In the genomic region with DNA sequence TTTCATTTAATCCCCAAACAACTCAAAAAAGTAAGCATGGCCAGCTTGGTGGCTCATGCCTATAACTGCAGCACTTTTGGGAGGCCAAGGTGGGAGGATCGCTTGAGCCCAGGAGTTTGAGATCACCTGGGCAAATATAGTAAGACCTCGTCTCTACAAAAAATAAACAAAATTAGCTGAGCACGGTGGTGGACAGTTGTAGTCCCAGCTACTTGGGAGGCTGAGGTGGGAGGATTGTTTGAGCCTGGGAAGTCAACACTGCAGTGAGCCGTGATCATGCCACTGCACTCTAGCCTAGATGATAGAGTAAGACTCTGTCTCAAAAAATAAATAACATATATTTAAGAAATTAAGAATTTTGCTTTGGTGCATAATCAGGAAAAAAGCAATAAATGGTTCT, we compare ENCODE assay signal across 12 cellular contexts. TPM values are rescaled to one million over a fixed set of nuclear protein-coding genes. Genes with fewer than 3 reads are reported as not detected.
A peak's percentile ranks its signal among the peaks of the same experiment; 100 is the strongest.
DNase-seq lines count a peak whose midpoint lies in the region; ATAC-seq and TF ChIP-seq lines count a peak whose summit lies in the region.
"Had no signal": no experiment of that assay in that cellular context is flagged by ENCODE, and none has a peak within 500 bp of the region (broad histone marks: within the 10 kb centered on the region; RNA-seq: fewer than 3 reads in every experiment).

No MANE protein-coding gene starts in this region.

- H3F3A ChIP-seq in DOHH2 (ENCODE audit: control insufficient read depth, insufficient read depth) = peaks cover 14% of the 10 kb centered on the region

- H3K79me2 ChIP-seq in DOHH2 (ENCODE audit: control insufficient read depth, low read length) = no peaks in the 10 kb centered on the region

- no peaks in the 10 kb centered on the region for H3K9me3 ChIP-seq in DOHH2 (ENCODE audit: control insufficient read depth, insufficient read depth, low read length)
- no peaks in the 10 kb centered on the region for H3K9me3 ChIP-seq in T-helper 17 cell (ENCODE audit: control insufficient read depth, low read length, poor library complexity, severe bottlenecking)
- H3K9me3 ChIP-seq: BE2C, gastroesophageal sphincter had no signal

- H3K27ac Mint-ChIP-seq in T-helper 17 cell (peak overlapping the region; percentile 97), natural killer cell (peak overlapping the region; percentile 70 to 84)
- no peak overlapping the region for H3K27ac Mint-ChIP-seq in activated CD8-positive, alpha-beta T cell treated with anti-CD3 and anti-CD28 coated beads for 36 hours

- DNase-seq in T-helper 17 cell = no peak
- DNase-seq in natural killer cell = no peak
- no peak for DNase-seq in activated CD8-positive, alpha-beta T cell treated with anti-CD3 and anti-CD28 coated beads for 36 hours
- no peak for DNase-seq in NOMO-1 treated with DMSO at 0.1 percent for 48 hours (lab: John Stamatoyannopoulos, UW; ENCODE audit: unreplicated experiment)
- no peak for DNase-seq in DMS153 treated with DMSO at 0.1 percent for 48 hours (lab: John Stamatoyannopoulos, UW; ENCODE audit: unreplicated experiment)
- DNase-seq: BE2C, NCI-H1436 treated with DMSO at 0.1 percent for 48 hours had no signal

- no peaks in the 10 kb centered on the region for H3K36me3 ChIP-seq in DOHH2 (ENCODE audit: control insufficient read depth, low read length)
- H3K36me3 ChIP-seq: BE2C, gastroesophageal sphincter had no signal

- POLR2A ChIA-PET in activated CD8-positive, alpha-beta T cell treated with anti-CD3 and anti-CD28 coated beads for 36 hours (lab: Charles Lee) = interaction anchor here (0.8 to 6.0 kb wide), 8 partner anchors 9 to 45 kb away, joined by 3 to 85 read pairs (median 4); a partner anchor contains a TSS

- no peak for TF ChIP-seq CTCF in DOHH2 (IDR thresholded peaks at IDR 0.05; ENCODE audit: low read depth, low read length, poor library complexity, severe bottlenecking)
- TF ChIP-seq CTCF in natural killer cell (IDR thresholded peaks at IDR 0.05) = no peak
- TF ChIP-seq CTCF in activated CD8-positive, alpha-beta T cell treated with anti-CD3 and anti-CD28 coated beads for 36 hours (IDR thresholded peaks at IDR 0.05) = no peak

- H3K9me2 ChIP-seq in DOHH2 (replicated peaks; ENCODE audit: control insufficient read depth, low read length) = no peaks in the 10 kb centered on the region

- peak overlapping the region; percentile 96 for H3K4me2 ChIP-seq in DOHH2 (ENCODE audit: low read length)

- H3K27me3 Mint-ChIP-seq in T-helper 17 cell (no peaks in the 10 kb centered on the region), natural killer cell (ENCODE audit: low read depth in 2 of 2) (peaks cover 18 to 23% of the 10 kb centered on the region in 2 donors)
- peaks cover 1% of the 10 kb centered on the region for H3K27me3 Mint-ChIP-seq in activated CD8-positive, alpha-beta T cell treated with anti-CD3 and anti-CD28 coated beads for 36 hours

- H3K4me3 ChIP-seq in DOHH2 (ENCODE audit: low read length) = peak overlapping the region; percentile 63; the same call in 1 of the 2 replicates
- H3K4me3 ChIP-seq: coronary artery, gastroesophageal sphincter had no signal

- H3K27ac ChIP-seq in DOHH2 (ENCODE audit: low read depth, low read length) = peak overlapping the region; percentile 81
- H3K27ac ChIP-seq: gastroesophageal sphincter, VCaP had no signal

- H3K9me3 Mint-ChIP-seq in natural killer cell = no peaks in the 10 kb centered on the region
- no peaks in the 10 kb centered on the region for H3K9me3 Mint-ChIP-seq in activated CD8-positive, alpha-beta T cell treated with anti-CD3 and anti-CD28 coated beads for 36 hours

- peaks cover 45% of the 10 kb centered on the region for H3K4me1 ChIP-seq in DOHH2 (ENCODE audit: control insufficient read depth, low read length)
- H3K4me1 ChIP-seq: BE2C, gastroesophageal sphincter had no signal

- H4K20me1 ChIP-seq in DOHH2 (ENCODE audit: control insufficient read depth, insufficient read depth, low read depth, low read length) = no peaks in the 10 kb centered on the region

- CTCF ChIA-PET in activated CD8-positive, alpha-beta T cell treated with anti-CD3 and anti-CD28 coated beads for 36 hours (lab: Charles Lee) = interaction anchor here (1.1 to 4.1 kb wide), 6 partner anchors 20 to 51 kb away, joined by 3 to 23 read pairs (median 5); a partner anchor contains a TSS

- intact Hi-C loops in natural killer cell (cut with micrococcal nuclease) = no loop called here
- intact Hi-C loops in activated CD8-positive, alpha-beta T cell treated with anti-CD3 and anti-CD28 coated beads for 36 hours (cut with micrococcal nuclease) = loop anchor here (1.0 kb wide), 1 partner anchor 8 kb away; no protein-coding TSS in a partner anchor

- H3K4me3 Mint-ChIP-seq in T-helper 17 cell = no peak overlapping the region
- H3K4me3 Mint-ChIP-seq in natural killer cell = no peak overlapping the region
- no peak overlapping the region for H3K4me3 Mint-ChIP-seq in activated CD8-positive, alpha-beta T cell treated with anti-CD3 and anti-CD28 coated beads for 36 hours

- ATAC-seq in T-helper 17 cell (no peak), natural killer cell (no peak)
- no peak for ATAC-seq in activated CD8-positive, alpha-beta T cell treated with anti-CD3 and anti-CD28 coated beads for 36 hours
- ATAC-seq: HCT116 had no signal

- peaks cover 28% of the 10 kb centered on the region for H3K4me1 Mint-ChIP-seq in T-helper 17 cell
- peaks cover 10 to 16% of the 10 kb centered on the region in 2 donors for H3K4me1 Mint-ChIP-seq in natural killer cell
- peaks cover 35% of the 10 kb centered on the region for H3K4me1 Mint-ChIP-seq in activated CD8-positive, alpha-beta T cell treated with anti-CD3 and anti-CD28 coated beads for 36 hours (ENCODE audit: low read depth)

- no peaks in the 10 kb centered on the region for H3K27me3 ChIP-seq in DOHH2 (ENCODE audit: control insufficient read depth, low read length)
- H3K27me3 ChIP-seq: BE2C had no signal

- no peaks in the 10 kb centered on the region for H3K36me3 Mint-ChIP-seq in T-helper 17 cell (ENCODE audit: low read depth)
- H3K36me3 Mint-ChIP-seq in natural killer cell = no peaks in the 10 kb centered on the region
- no peaks in the 10 kb centered on the region for H3K36me3 Mint-ChIP-seq in activated CD8-positive, alpha-beta T cell treated with anti-CD3 and anti-CD28 coated beads for 36 hours (ENCODE audit: low read depth)

RNA-seq across cellular contexts. Expression of a gene that starts 6.1 kb away (rescaled TPM):
- total RNA-seq in T-helper 17 cell (10 to 100 TPM; 44.0 to 57.0 TPM), natural killer cell (10 to 100 TPM; 45.7 to 54.2 (median 53.9) TPM)
- 100 to 1,000 TPM; 184 to 186 TPM for total RNA-seq in activated CD8-positive, alpha-beta T cell treated with anti-CD3 and anti-CD28 coated beads for 36 hours

RNA-seq across cellular contexts. Expression of a gene that starts 22.8 kb away (rescaled TPM):
- 10 to 100 TPM; 55.0 to 69.2 TPM for total RNA-seq in T-helper 17 cell
- 10 to 100 TPM; 24.8 to 39.1 (median 30.6) TPM for total RNA-seq in natural killer cell
- total RNA-seq in activated CD8-positive, alpha-beta T cell treated with anti-CD3 and anti-CD28 coated beads for 36 hours = 100 to 1,000 TPM; 547 to 553 TPM

RNA-seq across cellular contexts. Expression of a gene that starts 39.3 kb away (rescaled TPM):
- total RNA-seq in T-helper 17 cell (100 to 1,000 TPM; 139 to 148 TPM), natural killer cell (100 to 1,000 TPM; 109 to 171 (median 121) TPM)
- total RNA-seq in activated CD8-positive, alpha-beta T cell treated with anti-CD3 and anti-CD28 coated beads for 36 hours = 100 to 1,000 TPM; 227 to 246 TPM

RNA-seq across cellular contexts. Expression of a gene that starts 44.4 kb away (rescaled TPM):
- total RNA-seq in T-helper 17 cell (1 to 10 TPM in 1 of 2 donors, under 1 TPM in 1; 0.68 to 2.2 TPM), natural killer cell (1 to 10 TPM in 1 of 3 donors, under 1 TPM in 2; 0.73 to 1.5 (median 0.88) TPM)
- total RNA-seq in activated CD8-positive, alpha-beta T cell treated with anti-CD3 and anti-CD28 coated beads for 36 hours = 1 to 10 TPM; 8.4 to 10.0 TPM

RNA-seq across cellular contexts. Expression of a gene that starts 44.7 kb away (rescaled TPM):
- total RNA-seq in T-helper 17 cell (under 1 TPM; 0.63 to 0.99 TPM), natural killer cell (1 to 10 TPM; 3.0 to 6.9 (median 5.8) TPM)
- 1 to 10 TPM; 5.6 to 7.1 TPM for total RNA-seq in activated CD8-positive, alpha-beta T cell treated with anti-CD3 and anti-CD28 coated beads for 36 hours

Comparison
In these comparisons a context has a peak if more than half of its experiments do, and no peak if none do; other contexts are left out.
1. RNA of a gene that starts 22.8 kb away (total RNA-seq): 547 to 553 TPM in activated CD8-positive, alpha-beta T cell treated with anti-CD3 and anti-CD28 coated beads for 36 hours; 55.0 to 69.2 TPM in T-helper 17 cell and 24.8 to 39.1 TPM in natural killer cell; every median in the first group is over 4 times any median in the second.